Comparison of ENCODE assay signal across 8 cellular contexts in the genomic region with DNA sequence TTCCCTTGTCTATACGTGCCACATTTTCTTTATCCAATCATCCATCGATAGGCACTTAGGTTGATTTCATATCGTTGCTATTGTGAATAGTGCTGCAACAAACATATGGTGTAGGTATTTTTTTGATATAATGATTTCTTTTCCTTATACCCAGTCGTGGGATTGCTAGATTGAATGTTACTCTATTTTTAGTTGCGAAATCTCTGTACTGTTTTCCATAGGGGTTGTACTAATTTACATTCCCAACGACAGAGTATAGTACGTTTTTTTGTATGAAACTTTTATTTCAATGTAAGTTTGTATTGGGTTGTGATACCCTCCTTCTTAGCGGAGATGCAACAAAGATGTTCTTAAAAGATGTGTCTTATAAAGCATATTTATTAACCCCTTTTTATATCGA. TPM values are rescaled to one million over a fixed set of nuclear protein-coding genes. Genes with fewer than 3 reads are reported as not detected.
"Had no signal": no experiment of that assay in that cellular context is flagged by ENCODE, and none has a peak within 500 bp of the region (broad histone marks: within the 10 kb centered on the region; RNA-seq: fewer than 3 reads in every experiment).

No MANE protein-coding gene starts in this region.

- DNase-seq: H9, HCEC 1CT had no signal

- H3K4me3 ChIP-seq: GM23338, K562 had no signal

- ATAC-seq: GM23338, K562 had no signal

- H3K4me2 ChIP-seq: GM23338 had no signal

- H2AFZ ChIP-seq: GM23338 had no signal

- FAIRE-seq: H1, H54, HTR-8/SVneo, K562 had no signal

RNA-seq across cellular contexts. Expression of a gene that starts 30.0 kb away (rescaled TPM):
- total RNA-seq: HT-29 had no signal
